Comparison of ENCODE assay signal across 22 cellular contexts in the genomic region with DNA sequence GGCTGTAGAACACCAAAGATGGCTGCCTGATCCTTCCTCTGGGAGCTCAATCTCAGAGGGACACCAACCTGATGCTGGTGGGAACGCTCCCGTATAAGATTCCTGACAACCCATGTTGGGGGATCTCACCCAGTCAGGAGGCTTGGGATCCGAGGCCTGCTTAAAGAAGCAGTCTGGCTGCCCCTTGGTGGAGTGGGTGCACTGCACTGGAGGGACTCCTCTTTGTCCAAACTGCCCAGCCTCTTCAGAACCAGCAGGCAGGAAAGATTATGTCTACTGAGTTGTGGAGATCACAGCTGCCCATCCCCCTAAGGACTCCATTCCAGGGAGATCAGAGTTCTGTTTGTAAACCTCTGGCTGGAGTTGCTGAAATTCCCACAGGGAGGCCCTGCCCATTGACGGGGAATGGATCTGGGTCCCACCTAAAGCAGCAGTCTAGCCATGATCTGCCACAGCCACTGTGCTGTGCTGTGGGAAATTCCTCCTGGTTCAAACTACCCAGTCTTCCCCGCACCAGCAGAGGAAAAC. TPM values are rescaled to one million over a fixed set of nuclear protein-coding genes. Genes with fewer than 3 reads are reported as not detected.
DNase-seq lines count a peak whose midpoint lies in the region; ATAC-seq, FAIRE-seq and TF ChIP-seq lines count a peak whose summit lies in the region.
"Had no signal": no experiment of that assay in that cellular context is flagged by ENCODE, and none has a peak within 500 bp of the region (broad histone marks: within the 10 kb centered on the region; RNA-seq: fewer than 3 reads in every experiment).

No MANE protein-coding gene starts in this region.

- H2BK15ac ChIP-seq in H9 (ENCODE audit: low read depth, low read length) = no peak overlapping the region; the same call in 1 of the 2 replicates

- no peaks in the 10 kb centered on the region for H3K79me2 ChIP-seq in K562 (ENCODE audit: control insufficient read depth, insufficient read depth, low read length)
- no peaks in the 10 kb centered on the region for H3K79me2 ChIP-seq in H9 (ENCODE audit: insufficient read depth, low read length)

- no peak overlapping the region for H3K18ac ChIP-seq in H9 (ENCODE audit: insufficient read length, low read depth, low read length)

- no peak overlapping the region for H2BK20ac ChIP-seq in H9 (ENCODE audit: low read depth, low read length, poor library complexity, severe bottlenecking)

- H3K23ac ChIP-seq in H9 (ENCODE audit: insufficient read length, low read depth, low read length) = no peak overlapping the region

- H2BK120ac ChIP-seq in H9 (ENCODE audit: low read depth, low read length, poor library complexity, severe bottlenecking) = no peak overlapping the region

- peaks cover 38 to 74% (median 63%) of the 10 kb centered on the region in 3 donors for H3K36me3 Mint-ChIP-seq in immature natural killer cell
- peaks cover 61% of the 10 kb centered on the region for H3K36me3 Mint-ChIP-seq in glutamatergic neuron (ENCODE audit: unreplicated experiment)
- peaks cover 36 to 58% (median 52%) of the 10 kb centered on the region in 3 experiments for H3K36me3 Mint-ChIP-seq in H9 (ENCODE audit: insufficient read depth in 1 of 3, low read depth in 3 of 3)

- no peaks in the 10 kb centered on the region for H3K27me3 ChIP-seq in K562 (ENCODE audit: control insufficient read depth in 2 of 2, insufficient read depth in 2 of 2, low read length in 2 of 2)
- H3K27me3 ChIP-seq in H9 (ENCODE audit: insufficient read depth, low read length) = no peaks in the 10 kb centered on the region
- H3K27me3 ChIP-seq: BLaER1 had no signal

- H3K4me2 ChIP-seq in K562 (ENCODE audit: insufficient read depth, low read length) = no peak overlapping the region
- H3K4me2 ChIP-seq in H9 (ENCODE audit: insufficient read depth, insufficient read length, low read length) = no peak overlapping the region
- H3K4me2 ChIP-seq: BLaER1 had no signal

- H3K27ac Mint-ChIP-seq in immature natural killer cell (peak overlapping the region in 4 of 6 donors; percentile 47 to 85 (median 73)), glutamatergic neuron (ENCODE audit: unreplicated experiment) (no peak overlapping the region), H9 (no peak overlapping the region)
- H3K27ac Mint-ChIP-seq: B cell; CD4-positive, CD25-positive, alpha-beta regulatory T cell; CD8-positive, alpha-beta T cell had no signal

- no peaks in the 10 kb centered on the region for H3K79me1 ChIP-seq in H9 (ENCODE audit: insufficient read depth, low read depth, low read length, poor library complexity, severe bottlenecking)

- peaks cover 21 to 87% of the 10 kb centered on the region in 2 donors for H3K4me1 Mint-ChIP-seq in immature natural killer cell
- H3K4me1 Mint-ChIP-seq in glutamatergic neuron (ENCODE audit: low read depth, unreplicated experiment) = no peaks in the 10 kb centered on the region
- no peaks in the 10 kb centered on the region for H3K4me1 Mint-ChIP-seq in H9
- H3K4me1 Mint-ChIP-seq: B cell had no signal

- WGBS in K562 (ENCODE audit: insufficient coverage, low coverage, missing lambda C conversion rate) = 19% methylated on average over 5 of the region's 5 CpGs
- no CpG with 5 or more reads among the region's 5 CpGs for WGBS in H9 (ENCODE audit: extremely low coverage, insufficient read length, low lambda C conversion rate)

- H3K23me2 ChIP-seq in H9 (ENCODE audit: insufficient read length, low read depth, low read length, poor library complexity, severe bottlenecking) = no peaks in the 10 kb centered on the region

- H3K9me3 Mint-ChIP-seq in immature natural killer cell (peaks cover 16 to 46% (median 33%) of the 10 kb centered on the region in 6 donors), glutamatergic neuron (ENCODE audit: unreplicated experiment) (peaks cover 21% of the 10 kb centered on the region), H9 (peaks cover 77 to 85% of the 10 kb centered on the region in 2 experiments)

- no peak overlapping the region for H2AK5ac ChIP-seq in H9 (ENCODE audit: insufficient read length, low read length)

- H3K27me3 Mint-ChIP-seq in immature natural killer cell (ENCODE audit: low read depth in 3 of 3) (peaks cover 2 to 4% (median 3%) of the 10 kb centered on the region in 3 donors), glutamatergic neuron (ENCODE audit: unreplicated experiment) (peaks cover 11% of the 10 kb centered on the region), H9 (ENCODE audit: low read depth) (peaks cover 12% of the 10 kb centered on the region)

- no peak overlapping the region for H2BK12ac ChIP-seq in H9 (ENCODE audit: insufficient read length, low read depth, low read length)

- TF ChIP-seq RAD21 in K562 (CRISPR knock-in tag; conservative IDR thresholded peaks at IDR 0.05 in 1 of 2, IDR thresholded peaks at IDR 0.05 in 1 of 2) = no peak

- H3K9me3 ChIP-seq in K562 (replicated peaks; ENCODE audit: control insufficient read depth, insufficient read depth, low read depth, low read length) = no peaks in the 10 kb centered on the region
- H3K9me3 ChIP-seq in H9 (ENCODE audit: control insufficient read depth, low read depth, low read length) = peaks cover 15% of the 10 kb centered on the region

- H4K20me1 ChIP-seq in K562 (replicated peaks; ENCODE audit: control insufficient read depth, insufficient read depth, low read length) (no peaks in the 10 kb centered on the region), H9 (ENCODE audit: control insufficient read depth, insufficient read depth, insufficient read length) (no peaks in the 10 kb centered on the region)
- H4K20me1 ChIP-seq: BLaER1 had no signal

- FAIRE-seq in K562 (lab: Jason Lieb, UNC) = no peak
- FAIRE-seq: G401.6, GM12892, H1 had no signal

- no peaks in the 10 kb centered on the region for H3K4me1 ChIP-seq in K562 (replicated peaks in 1 of 2; ENCODE audit: control insufficient read depth in 2 of 2, insufficient read depth in 2 of 2, low read length in 2 of 2)
- no peaks in the 10 kb centered on the region for H3K4me1 ChIP-seq in H9 (ENCODE audit: insufficient read depth, low read length)
- H3K4me1 ChIP-seq: Caco-2 had no signal

- no peak overlapping the region for H3T11ph ChIP-seq in H9 (ENCODE audit: low read length)

- H4K91ac ChIP-seq in H9 (ENCODE audit: insufficient read length, low read depth, low read length) = no peak overlapping the region

- TF ChIP-seq CTCF in K562 (IDR thresholded peaks at IDR 0.05 in 2 of 3, conservative IDR thresholded peaks at IDR 0.05 in 1 of 3; ENCODE audit: insufficient read depth in 2 of 3, low read depth in 1 of 3, low read length in 3 of 3) = no peak
- no peak for TF ChIP-seq CTCF in glutamatergic neuron (IDR thresholded peaks at IDR 0.05; ENCODE audit: partially characterized antibody, unreplicated experiment)
- TF ChIP-seq CTCF in H9 (conservative IDR thresholded peaks at IDR 0.05) = no peak

- H2BK5ac ChIP-seq in H9 (ENCODE audit: insufficient read length, low read length) = no peak overlapping the region

- no TSS peak for BruUV-seq in K562 (replicated peaks; lab: Mats Ljungman, UMichigan)

- H3K4ac ChIP-seq in H9 (ENCODE audit: low read depth, low read length) = no peak overlapping the region

- no peak overlapping the region for H3K56ac ChIP-seq in H9 (ENCODE audit: insufficient read length, low read depth, low read length)

- TF ChIP-seq EP300 in K562 (IDR thresholded peaks at IDR 0.05; ENCODE audit: low read length) = no peak

- no peaks in the 10 kb centered on the region for H3K9me1 ChIP-seq in K562 (ENCODE audit: control insufficient read depth, insufficient read depth, low read length)

- H3K27ac ChIP-seq in K562 (ENCODE audit: extremely low read depth, low read depth, low read length) (no peak overlapping the region), H9 (ENCODE audit: insufficient read length, low read depth, low read length) (no peak overlapping the region)
- H3K27ac ChIP-seq: BLaER1, C4-2B, GM23248 had no signal

- H4K5ac ChIP-seq in H9 (ENCODE audit: insufficient read length, low read depth, low read length) = no peak overlapping the region

- no peak for ATAC-seq in K562
- ATAC-seq: CD8-positive, alpha-beta T cell; HCT116 had no signal

- no peak overlapping the region for H3K4me3 ChIP-seq in K562
- H3K4me3 ChIP-seq: BLaER1, GM23248 had no signal

- no peak overlapping the region for H3K9ac ChIP-seq in K562 (ENCODE audit: insufficient read depth in 1 of 2, low read depth in 2 of 2, low read length in 2 of 2)
- H3K9ac ChIP-seq in H9 (ENCODE audit: extremely low read depth, insufficient read length, low read length) = no peak overlapping the region
- H3K9ac ChIP-seq: BLaER1, GM23248 had no signal

- in situ Hi-C loops in K562 (cut with MboI) = no loop called here

- CTCF ChIA-PET in K562 (lab: Yijun Ruan, JAX; ENCODE audit: low intra/inter-chr PET ratio) = no interaction called here

- H3K4me3 Mint-ChIP-seq in immature natural killer cell (no peak overlapping the region), glutamatergic neuron (ENCODE audit: unreplicated experiment) (no peak overlapping the region), H9 (no peak overlapping the region)
- H3K4me3 Mint-ChIP-seq: B cell; CD4-positive, CD25-positive, alpha-beta regulatory T cell; CD8-positive, alpha-beta T cell had no signal

- intact Hi-C loops in K562 (cut with micrococcal nuclease) = no loop called here

- H3K14ac ChIP-seq in H9 (ENCODE audit: insufficient read depth, low read length) = no peak overlapping the region

- H4K8ac ChIP-seq in H9 (replicated peaks; ENCODE audit: insufficient read length, low read depth, low read length) = no peak overlapping the region

- POLR2A ChIA-PET in K562 (lab: Yijun Ruan, JAX) = no interaction called here

- peak; percentile 46 for DNase-seq in activated effector memory CD4-positive, alpha-beta T cell treated with anti-CD3 and anti-CD28 coated beads, Interleukin-2, amount 50 U/mL, for 16 hours
- no peak for DNase-seq in activated effector memory CD4-positive, alpha-beta T cell treated with Interleukin-2 at 50 U/mL for 16 hours
- DNase-seq in K562 (ENCODE audit: extremely low read depth in 1 of 4, low spot score in 3 of 4) (no peak), immature natural killer cell (no peak), glutamatergic neuron (no peak), H9 (no peak)
- DNase-seq: Caco-2; CD4-positive, CD25-positive, alpha-beta regulatory T cell; CD8-positive, alpha-beta T cell; DMS153; DND-41; GM23248; H7 had no signal

- no peaks in the 10 kb centered on the region for H3K36me3 ChIP-seq in K562 (ENCODE audit: control insufficient read depth, insufficient read depth, low read length)

- H2AFZ ChIP-seq in K562 (ENCODE audit: low read depth, low read length) (no peak overlapping the region), H9 (ENCODE audit: low read length) (no peak overlapping the region)
- H2AFZ ChIP-seq: GM23248 had no signal

- TF ChIP-seq POLR2A in K562 (conservative IDR thresholded peaks at IDR 0.05) = no peak

RNA-seq across cellular contexts. Expression of a gene that starts 23.0 kb away (rescaled TPM):
- total RNA-seq in K562 (2011; cell fraction: chromatin; rRNA removed; ENCODE audit: low replicate concordance) = not detected in 2 replicates
- not detected in 2 replicates for total RNA-seq in K562 (2011; cell fraction: nucleolus; rRNA removed)
- total RNA-seq in K562 (2011; cell fraction: nucleoplasm; rRNA removed) = not detected in 2 replicates
- total RNA-seq in K562 (2014; rRNA removed) (not detected in 2 replicates), K562 (2014; rRNA removed; fragmentation: Illumina TruSeq; extraction: Trizol) (not detected in 2 replicates), K562 (2015; rRNA removed; fragmentation: Illumina TruSeq; extraction: Trizol) (not detected in 2 replicates), K562 (2021) (not detected in 2 replicates), glutamatergic neuron (ENCODE audit: unreplicated experiment) (not detected), H9 (2021) (0.26 and 0.53 TPM in 2 replicates)
- polyA plus RNA-seq in K562 (2011; rRNA removed) (not detected in 2 replicates), K562 (2014; fragmentation: Illumina TruSeq; extraction: Trizol) (not detected in 2 replicates), K562 (2014; fragmentation: Nextera tagmentation; extraction: Ambion mirVana) (not detected), K562 (2014; rRNA removed) (not detected in 2 replicates), immature natural killer cell (100 to 1,000 TPM in 1 of 3 donors, 10 to 100 TPM in 2; 12.6 to 138 (median 67.6) TPM)
- not detected in 2 replicates for polyA plus RNA-seq in K562 (2011; cell fraction: cytosol; rRNA removed)
- polyA plus RNA-seq in K562 (2011; cell fraction: nucleus; rRNA removed) = not detected in 2 replicates
- not detected in 2 replicates for polyA plus RNA-seq in K562 (2012)
- not detected in 2 replicates for polyA minus RNA-seq in K562 (2011; rRNA and poly(A)+ RNA removed)
- polyA minus RNA-seq in K562 (2011; cell fraction: cytosol; rRNA and poly(A)+ RNA removed) = not detected in 2 replicates
- polyA minus RNA-seq in K562 (2011; cell fraction: nucleus; rRNA and poly(A)+ RNA removed) = not detected in 2 replicates
- total RNA-seq: A172; A673; B cell; Caco-2; CD4-positive, CD25-positive, alpha-beta regulatory T cell; GM23248 had no signal
- polyA plus RNA-seq: GM23248 had no signal

RNA-seq across cellular contexts. Expression of a gene that starts 53.6 kb away (rescaled TPM):
- total RNA-seq in K562 (2011; cell fraction: chromatin; rRNA removed; ENCODE audit: low replicate concordance) = 57.9 and 74.0 TPM in 2 replicates
- total RNA-seq in K562 (2011; cell fraction: nucleolus; rRNA removed) = 39.0 and 43.6 TPM in 2 replicates
- 48.0 and 70.5 TPM in 2 replicates for total RNA-seq in K562 (2011; cell fraction: nucleoplasm; rRNA removed)
- total RNA-seq in K562 (2014; rRNA removed) (59.9 and 68.1 TPM in 2 replicates), K562 (2014; rRNA removed; fragmentation: Illumina TruSeq; extraction: Trizol) (35.1 and 43.5 TPM in 2 replicates), K562 (2015; rRNA removed; fragmentation: Illumina TruSeq; extraction: Trizol) (57.0 and 59.3 TPM in 2 replicates), K562 (2021) (48.0 and 52.7 TPM in 2 replicates), glutamatergic neuron (ENCODE audit: unreplicated experiment) (124 TPM), H9 (2021) (53.4 and 53.7 TPM in 2 replicates)
- polyA plus RNA-seq in K562 (2011; rRNA removed) (85.7 and 87.0 TPM in 2 replicates), K562 (2014; fragmentation: Illumina TruSeq; extraction: Trizol) (49.8 and 56.3 TPM in 2 replicates), K562 (2014; fragmentation: Nextera tagmentation; extraction: Ambion mirVana) (10 to 100 TPM; 37.2 to 70.9 TPM), K562 (2014; rRNA removed) (69.6 and 73.7 TPM in 2 replicates), immature natural killer cell (100 to 1,000 TPM; 386 to 451 (median 444) TPM)
- polyA plus RNA-seq in K562 (2011; cell fraction: cytosol; rRNA removed) = 87.3 and 99.4 TPM in 2 replicates
- polyA plus RNA-seq in K562 (2011; cell fraction: nucleus; rRNA removed) = 127 and 129 TPM in 2 replicates
- polyA plus RNA-seq in K562 (2012) = 72.9 and 73.8 TPM in 2 replicates
- polyA minus RNA-seq in K562 (2011; rRNA and poly(A)+ RNA removed) = 48.8 and 62.4 TPM in 2 replicates
- 23.8 and 28.9 TPM in 2 replicates for polyA minus RNA-seq in K562 (2011; cell fraction: cytosol; rRNA and poly(A)+ RNA removed)
- polyA minus RNA-seq in K562 (2011; cell fraction: nucleus; rRNA and poly(A)+ RNA removed) = 30.3 and 39.5 TPM in 2 replicates

Comparison
In these comparisons a context has a peak if more than half of its experiments do, and no peak if none do; other contexts are left out.
1. H3K27ac Mint-ChIP-seq: peak in immature natural killer cell (4 of 6); none in glutamatergic neuron (single experiment) and H9 (0 of 3).